In the genomic region with DNA sequence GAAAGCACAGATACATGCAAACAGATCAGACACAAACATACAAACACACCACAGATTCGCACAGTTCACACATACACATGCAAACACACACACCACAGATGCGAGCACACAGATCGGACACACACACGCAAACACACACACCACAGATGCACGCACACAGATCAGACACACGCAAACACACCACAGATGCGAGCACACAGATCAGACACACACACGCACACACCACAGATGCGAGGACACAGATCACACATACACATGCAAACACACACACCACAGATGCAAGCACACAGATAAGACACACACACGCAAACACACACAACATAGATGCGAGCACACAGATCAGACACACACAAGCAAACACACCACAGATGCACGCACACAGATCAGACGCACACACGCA, we compare ENCODE assay signal across 1 cellular context.
TF ChIP-seq lines count a peak whose summit lies in the region.

No MANE protein-coding gene starts in this region.

TF ChIP-seq in HepG2, 621 proteins besides CTCF, POLR2A, EP300 and RAD21 (continued from another document):
- peak; percentile 41; the same call in 1 of the 2 replicates for TF ChIP-seq ARNT (IDR thresholded peaks at IDR 0.05)
- 0 out of 2 replicates have a peak, but pooled peaks have one; percentile 40 for TF ChIP-seq SOX6 (IDR thresholded peaks at IDR 0.05)
- no peak for TF ChIP-seq SOX6 (CRISPR knock-in tag; IDR thresholded peaks at IDR 0.05)
- TF ChIP-seq ZNF674 (CRISPR knock-in tag; IDR thresholded peaks at IDR 0.05; ENCODE audit: low read depth) = no peak
- peak; percentile 62; the same call in 1 of the 2 replicates for TF ChIP-seq FOXP1 (IDR thresholded peaks at IDR 0.05)
- no peak for TF ChIP-seq FOXP1 (CRISPR knock-in tag; IDR thresholded peaks at IDR 0.05)
TF ChIP-seq in HepG2: peak in this region for 14.
